In the genomic region with DNA sequence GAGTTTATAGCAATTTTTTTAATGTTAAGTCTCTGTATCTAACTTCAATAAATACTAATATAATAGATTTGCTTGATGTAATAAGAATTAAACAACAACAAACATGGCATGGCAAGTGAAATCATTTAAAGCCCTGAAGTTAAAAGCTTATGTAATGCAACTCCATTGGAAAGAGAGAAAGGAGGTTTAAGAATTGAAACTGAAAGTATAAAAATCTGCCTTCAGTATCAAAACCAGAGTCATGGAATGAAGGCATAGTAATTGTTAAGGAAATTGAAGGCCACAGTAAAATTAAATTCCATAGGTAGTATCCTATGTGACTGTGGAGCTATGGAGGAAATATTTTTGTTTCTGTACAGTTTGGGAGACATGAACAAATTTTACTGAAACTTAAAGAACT, we compare ENCODE assay signal across 14 cellular contexts. TPM values are rescaled to one million over a fixed set of nuclear protein-coding genes. Genes with fewer than 3 reads are reported as not detected.
DNase-seq lines count a peak whose midpoint lies in the region; ATAC-seq and TF ChIP-seq lines count a peak whose summit lies in the region.
"Had no signal": no experiment of that assay in that cellular context is flagged by ENCODE, and none has a peak within 500 bp of the region (broad histone marks: within the 10 kb centered on the region; RNA-seq: fewer than 3 reads in every experiment).

No MANE protein-coding gene starts in this region.

- no peaks in the 10 kb centered on the region; the same call in 1 of the 2 replicates for H4K20me1 ChIP-seq in PC-9 (ENCODE audit: insufficient read depth)

- H3K4me1 ChIP-seq in breast epithelium: no peaks in the 10 kb centered on the region
- no peaks in the 10 kb centered on the region for H3K4me1 ChIP-seq in PC-9 (replicated peaks; ENCODE audit: insufficient read depth)
- peaks cover 0 to 7% of the 10 kb centered on the region in 2 donors for H3K4me1 ChIP-seq in thoracic aorta (ENCODE audit: control insufficient read depth in 1 of 2, low read depth in 2 of 2)

- H3K27ac ChIP-seq in breast epithelium (no peak overlapping the region), PC-9 (no peak overlapping the region), thoracic aorta (no peak overlapping the region)

- no peak for TF ChIP-seq POLR2A in breast epithelium (IDR thresholded peaks at IDR 0.05)

- H3K36me3 Mint-ChIP-seq in MCF 10A (ENCODE audit: insufficient read depth, unreplicated experiment): no peaks in the 10 kb centered on the region

- H3K27me3 Mint-ChIP-seq in MCF 10A (ENCODE audit: insufficient read depth, unreplicated experiment): no peaks in the 10 kb centered on the region

- H3K27ac Mint-ChIP-seq in MCF 10A (ENCODE audit: low read depth, unreplicated experiment): no peak overlapping the region
- H3K27ac Mint-ChIP-seq: activated T-helper 1 cell treated with anti-CD3 and anti-CD28 coated beads, Interleukin-12 subunit alpha, Interleukin-12 subunit beta, Interleukin-2, Interleukin-4 antibody, amounts not matched to agents 30 ng/mL and 10 ng/mL and 1 ng/mL, durations not matched to agents 14 hours and 24 hours and 36 hours; endodermal cell had no signal

- no peak for ATAC-seq in thoracic aorta (ENCODE audit: insufficient number of reproducible peaks, low FRiP score, low read depth)

- no peak for TF ChIP-seq CTCF in MCF 10A (IDR thresholded peaks at IDR 0.05; ENCODE audit: unreplicated experiment)
- TF ChIP-seq CTCF in breast epithelium (IDR thresholded peaks at IDR 0.05): no peak
- no peak for TF ChIP-seq CTCF in PC-9 (conservative IDR thresholded peaks at IDR 0.05)
- TF ChIP-seq CTCF in fibroblast of villous mesenchyme (IDR thresholded peaks at IDR 0.05; ENCODE audit: insufficient read depth, low read depth, low read length): no peak
- TF ChIP-seq CTCF in thoracic aorta (IDR thresholded peaks at IDR 0.05): no peak

- no peak overlapping the region for H3K4me3 ChIP-seq in breast epithelium
- no peak overlapping the region for H3K4me3 ChIP-seq in PC-9
- no peak overlapping the region for H3K4me3 ChIP-seq in fibroblast of villous mesenchyme (ENCODE audit: low read depth, low read length)
- H3K4me3 ChIP-seq in thoracic aorta: peak overlapping the region; percentile 34

- H3K4me3 Mint-ChIP-seq in MCF 10A (ENCODE audit: unreplicated experiment): no peak overlapping the region
- H3K4me3 Mint-ChIP-seq: activated T-helper 1 cell treated with anti-CD3 and anti-CD28 coated beads, Interleukin-12 subunit alpha, Interleukin-12 subunit beta, Interleukin-2, Interleukin-4 antibody, amounts not matched to agents 30 ng/mL and 10 ng/mL and 1 ng/mL, durations not matched to agents 14 hours and 24 hours and 36 hours; endodermal cell had no signal

- BruUV-seq in MCF 10A (replicated peaks; lab: Mats Ljungman, UMichigan) (no TSS peak), PC-9 (replicated peaks; lab: Mats Ljungman, UMichigan) (no TSS peak)

- H3K9me3 ChIP-seq in breast epithelium: no peaks in the 10 kb centered on the region
- H3K9me3 ChIP-seq in PC-9 (ENCODE audit: insufficient read depth, low read depth): no peaks in the 10 kb centered on the region
- H3K9me3 ChIP-seq in thoracic aorta: no peaks in the 10 kb centered on the region
- H3K9me3 ChIP-seq: tibial nerve had no signal

- intact Hi-C loops in MCF 10A (cut with micrococcal nuclease): no loop called here
- intact Hi-C loops in breast epithelium (cut with DNase I; ENCODE audit: low total_unique reads): no loop called here
- intact Hi-C loops in PC-9 (cut with micrococcal nuclease; ENCODE audit: unreplicated experiment): no loop called here

- H2AFZ ChIP-seq in PC-9: no peak overlapping the region

- no peaks in the 10 kb centered on the region for H3K79me2 ChIP-seq in PC-9 (ENCODE audit: low read depth)

- no peaks in the 10 kb centered on the region for H3K27me3 ChIP-seq in breast epithelium
- H3K27me3 ChIP-seq in PC-9 (ENCODE audit: insufficient read depth, low read depth): no peaks in the 10 kb centered on the region
- H3K27me3 ChIP-seq in thoracic aorta (replicated peaks; ENCODE audit: insufficient read depth): no peaks in the 10 kb centered on the region
- H3K27me3 ChIP-seq: tibial nerve had no signal

- H3F3A ChIP-seq in PC-9 (ENCODE audit: insufficient read depth, low read depth): no peaks in the 10 kb centered on the region

- peaks cover 15% of the 10 kb centered on the region for H3K4me1 Mint-ChIP-seq in MCF 10A (ENCODE audit: insufficient read depth, unreplicated experiment)

- no peaks in the 10 kb centered on the region for H3K36me3 ChIP-seq in breast epithelium
- H3K36me3 ChIP-seq in PC-9 (ENCODE audit: low read depth): no peaks in the 10 kb centered on the region
- H3K36me3 ChIP-seq in thoracic aorta: no peaks in the 10 kb centered on the region
- H3K36me3 ChIP-seq: tibial nerve had no signal

- H3K9me2 ChIP-seq in PC-9 (ENCODE audit: insufficient read depth): no peaks in the 10 kb centered on the region

- CTCF ChIA-PET in MCF 10A (lab: Yijun Ruan, JAX): interaction anchor here (0.9 kb wide), 1 partner anchor 101 kb away, joined by 3 read pairs; no protein-coding TSS in a partner anchor
- CTCF ChIA-PET in PC-9 (lab: Charles Lee): no interaction called here

- H3K4me2 ChIP-seq in PC-9: peak overlapping the region; percentile 24

- POLR2A ChIA-PET in MCF 10A (lab: Yijun Ruan, JAX): interaction anchor here (0.7 to 4.2 kb wide), 5 partner anchors 17 to 183 kb away, joined by 3 to 25 read pairs (median 7); partner anchors contain the start of genes KLHL20 and PRDX6
- POLR2A ChIA-PET in PC-9 (lab: Charles Lee; ENCODE audit: unreplicated experiment): interaction anchor here (0.5 kb wide), 1 partner anchor 336 kb away, joined by 3 read pairs; the partner anchor contains the start of gene ZBTB37

- H3K9me3 Mint-ChIP-seq in MCF 10A (ENCODE audit: unreplicated experiment): no peaks in the 10 kb centered on the region
- H3K9me3 Mint-ChIP-seq: activated T-helper 1 cell treated with anti-CD3 and anti-CD28 coated beads, Interleukin-12 subunit alpha, Interleukin-12 subunit beta, Interleukin-2, Interleukin-4 antibody, amounts not matched to agents 30 ng/mL and 10 ng/mL and 1 ng/mL, durations not matched to agents 14 hours and 24 hours and 36 hours; endodermal cell had no signal

- peak; percentile 9 for DNase-seq in MCF 10A (ENCODE audit: unreplicated experiment)
- DNase-seq in breast epithelium (ENCODE audit: low spot score in 2 of 2): no peak
- no peak for DNase-seq in PC-9
- peak; percentile 20 for DNase-seq in fibroblast of villous mesenchyme (ENCODE audit: low read depth)
- DNase-seq in thoracic aorta (ENCODE audit: low spot score): no peak
- DNase-seq in NCI-H187 (lab: John Stamatoyannopoulos, UW): no peak
- no peak for DNase-seq in retina
- no peak for DNase-seq in putamen (ENCODE audit: low spot score)
- DNase-seq: activated CD4-positive, CD25-positive, alpha-beta regulatory T cell treated with anti-CD3 and anti-CD28 coated beads, Interleukin-2, amount 50 U/mL, for 72 hours; DMS53; endodermal cell; NCI-H1092 treated with DMSO at 0.1 percent for 48 hours had no signal

RNA-seq across cellular contexts. Expression of gene PRDX6, which starts 55.1 kb away (rescaled TPM):
- 502 and 563 TPM in 2 replicates for total RNA-seq in MCF 10A (2022)
- 100 to 1,000 TPM; 250 to 691 (median 267) TPM for total RNA-seq in breast epithelium
- 376 and 421 TPM in 2 replicates for total RNA-seq in PC-9 (2021)
- 356 and 611 TPM in 2 replicates for total RNA-seq in fibroblast of villous mesenchyme
- 100 to 1,000 TPM; 102 to 154 TPM for total RNA-seq in thoracic aorta

Comparison
In these comparisons a context has a peak if more than half of its experiments do, and no peak if none do; other contexts are left out.
1. DNase-seq: peak in MCF 10A (single experiment) and fibroblast of villous mesenchyme (single experiment); none in breast epithelium (0 of 2), PC-9 (0 of 2), thoracic aorta (single experiment), NCI-H187 (0 of 2), retina (single experiment) and putamen (single experiment).